In the genomic region with DNA sequence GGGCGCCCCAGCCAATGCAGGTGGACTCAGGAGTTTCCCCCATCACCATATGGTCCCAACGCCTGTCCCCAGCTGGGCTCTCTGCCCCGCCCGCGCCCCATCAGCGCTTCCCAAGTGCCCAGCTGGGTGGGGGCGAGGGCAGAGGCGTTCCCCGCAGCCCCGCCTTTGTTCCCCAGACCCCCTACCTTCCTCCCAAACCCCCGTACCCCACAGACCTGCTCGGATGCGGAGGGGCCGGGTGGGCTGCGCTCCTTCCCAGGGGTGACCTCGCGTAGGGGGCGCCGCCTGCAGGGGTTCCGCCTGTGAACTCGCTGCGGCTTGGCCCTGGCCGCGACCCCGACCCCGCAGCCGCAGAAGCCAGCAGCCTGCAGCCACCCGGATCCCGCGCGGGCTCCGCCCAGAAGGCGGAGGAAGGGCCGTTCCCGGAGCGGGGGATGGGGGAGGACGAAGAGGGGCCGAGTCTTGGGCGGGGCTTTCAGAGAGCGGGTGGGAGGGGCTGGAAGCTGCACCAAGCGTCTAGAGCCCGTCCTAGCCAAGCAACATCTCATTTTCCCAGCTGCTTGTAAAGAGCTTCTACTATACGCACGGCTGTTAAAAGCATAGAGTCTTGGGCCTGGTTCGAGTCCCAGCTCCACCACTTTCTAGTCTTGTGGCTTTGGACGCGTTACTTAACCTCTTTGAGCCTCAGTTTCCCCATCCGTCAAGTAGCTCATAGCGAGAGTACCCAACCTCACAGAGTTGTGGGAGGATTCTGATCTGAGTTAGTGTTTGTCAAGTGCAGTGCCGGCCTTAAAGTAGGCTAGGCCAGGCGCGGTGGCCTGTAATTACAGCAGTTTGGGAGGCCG, we compare ENCODE assay signal across 1 cellular context.
TF ChIP-seq lines count a peak whose summit lies in the region.

A gene with protein sequence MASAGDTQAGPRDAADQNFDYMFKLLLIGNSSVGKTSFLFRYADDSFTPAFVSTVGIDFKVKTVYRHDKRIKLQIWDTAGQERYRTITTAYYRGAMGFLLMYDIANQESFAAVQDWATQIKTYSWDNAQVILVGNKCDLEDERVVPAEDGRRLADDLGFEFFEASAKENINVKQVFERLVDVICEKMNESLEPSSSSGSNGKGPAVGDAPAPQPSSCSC (minus strand): TSS at position 404 of the 845 bp plus-strand sequence. CDS start 2,258 bp downstream, outside the sequence.

TF ChIP-seq in HepG2, 621 proteins besides CTCF, POLR2A, EP300 and RAD21 (continued from another document and continues in another):
- TF ChIP-seq ZBTB49 (CRISPR knock-in tag; IDR thresholded peaks at IDR 0.05; ENCODE audit: borderline replicate concordance), result no peak
- no peak for TF ChIP-seq ZNF343 (CRISPR knock-in tag; IDR thresholded peaks at IDR 0.05)
- TF ChIP-seq LCORL (IDR thresholded peaks at IDR 0.05), result no peak
- TF ChIP-seq LCORL (CRISPR knock-in tag; IDR thresholded peaks at IDR 0.05), result peak; percentile 25; the same call in 1 of the 2 replicates
- TF ChIP-seq E2F5 (CRISPR knock-in tag; conservative IDR thresholded peaks at IDR 0.05), result no peak
- no peak for TF ChIP-seq PRPF4 (IDR thresholded peaks at IDR 0.05; ENCODE audit: low read depth, low read length, poor library complexity, severe bottlenecking)
- TF ChIP-seq, protein P1, sequence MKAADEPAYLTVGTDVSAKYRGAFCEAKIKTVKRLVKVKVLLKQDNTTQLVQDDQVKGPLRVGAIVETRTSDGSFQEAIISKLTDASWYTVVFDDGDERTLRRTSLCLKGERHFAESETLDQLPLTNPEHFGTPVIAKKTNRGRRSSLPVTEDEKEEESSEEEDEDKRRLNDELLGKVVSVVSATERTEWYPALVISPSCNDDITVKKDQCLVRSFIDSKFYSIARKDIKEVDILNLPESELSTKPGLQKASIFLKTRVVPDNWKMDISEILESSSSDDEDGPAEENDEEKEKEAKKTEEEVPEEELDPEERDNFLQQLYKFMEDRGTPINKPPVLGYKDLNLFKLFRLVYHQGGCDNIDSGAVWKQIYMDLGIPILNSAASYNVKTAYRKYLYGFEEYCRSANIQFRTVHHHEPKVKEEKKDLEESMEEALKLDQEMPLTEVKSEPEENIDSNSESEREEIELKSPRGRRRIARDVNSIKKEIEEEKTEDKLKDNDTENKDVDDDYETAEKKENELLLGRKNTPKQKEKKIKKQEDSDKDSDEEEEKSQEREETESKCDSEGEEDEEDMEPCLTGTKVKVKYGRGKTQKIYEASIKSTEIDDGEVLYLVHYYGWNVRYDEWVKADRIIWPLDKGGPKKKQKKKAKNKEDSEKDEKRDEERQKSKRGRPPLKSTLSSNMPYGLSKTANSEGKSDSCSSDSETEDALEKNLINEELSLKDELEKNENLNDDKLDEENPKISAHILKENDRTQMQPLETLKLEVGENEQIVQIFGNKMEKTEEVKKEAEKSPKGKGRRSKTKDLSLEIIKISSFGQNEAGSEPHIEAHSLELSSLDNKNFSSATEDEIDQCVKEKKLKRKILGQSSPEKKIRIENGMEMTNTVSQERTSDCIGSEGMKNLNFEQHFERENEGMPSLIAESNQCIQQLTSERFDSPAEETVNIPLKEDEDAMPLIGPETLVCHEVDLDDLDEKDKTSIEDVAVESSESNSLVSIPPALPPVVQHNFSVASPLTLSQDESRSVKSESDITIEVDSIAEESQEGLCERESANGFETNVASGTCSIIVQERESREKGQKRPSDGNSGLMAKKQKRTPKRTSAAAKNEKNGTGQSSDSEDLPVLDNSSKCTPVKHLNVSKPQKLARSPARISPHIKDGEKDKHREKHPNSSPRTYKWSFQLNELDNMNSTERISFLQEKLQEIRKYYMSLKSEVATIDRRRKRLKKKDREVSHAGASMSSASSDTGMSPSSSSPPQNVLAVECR (CRISPR knock-in tag; IDR thresholded peaks at IDR 0.05; ENCODE audit: borderline replicate concordance), result no peak; the same call in 1 of the 2 replicates
- TF ChIP-seq NFE2L1 (CRISPR knock-in tag; IDR thresholded peaks at IDR 0.05; ENCODE audit: borderline replicate concordance), result no peak
- no peak for TF ChIP-seq SKIL (CRISPR knock-in tag; IDR thresholded peaks at IDR 0.05; ENCODE audit: borderline replicate concordance)
- no peak for TF ChIP-seq ZNF768 (CRISPR knock-in tag; IDR thresholded peaks at IDR 0.05)
- no peak for TF ChIP-seq IRF2 (CRISPR knock-in tag; IDR thresholded peaks at IDR 0.05)
- TF ChIP-seq CBX1 (IDR thresholded peaks at IDR 0.05; ENCODE audit: low read depth), result no peak
- 0 out of 2 replicates have a peak, but pooled peaks have one; percentile 20 for TF ChIP-seq ZNF333 (CRISPR knock-in tag; IDR thresholded peaks at IDR 0.05; ENCODE audit: borderline replicate concordance)
- no peak for TF ChIP-seq TBX3 (IDR thresholded peaks at IDR 0.05; ENCODE audit: borderline replicate concordance)
- TF ChIP-seq ISL2 (CRISPR knock-in tag; IDR thresholded peaks at IDR 0.05), result no peak
- TF ChIP-seq, protein P2, sequence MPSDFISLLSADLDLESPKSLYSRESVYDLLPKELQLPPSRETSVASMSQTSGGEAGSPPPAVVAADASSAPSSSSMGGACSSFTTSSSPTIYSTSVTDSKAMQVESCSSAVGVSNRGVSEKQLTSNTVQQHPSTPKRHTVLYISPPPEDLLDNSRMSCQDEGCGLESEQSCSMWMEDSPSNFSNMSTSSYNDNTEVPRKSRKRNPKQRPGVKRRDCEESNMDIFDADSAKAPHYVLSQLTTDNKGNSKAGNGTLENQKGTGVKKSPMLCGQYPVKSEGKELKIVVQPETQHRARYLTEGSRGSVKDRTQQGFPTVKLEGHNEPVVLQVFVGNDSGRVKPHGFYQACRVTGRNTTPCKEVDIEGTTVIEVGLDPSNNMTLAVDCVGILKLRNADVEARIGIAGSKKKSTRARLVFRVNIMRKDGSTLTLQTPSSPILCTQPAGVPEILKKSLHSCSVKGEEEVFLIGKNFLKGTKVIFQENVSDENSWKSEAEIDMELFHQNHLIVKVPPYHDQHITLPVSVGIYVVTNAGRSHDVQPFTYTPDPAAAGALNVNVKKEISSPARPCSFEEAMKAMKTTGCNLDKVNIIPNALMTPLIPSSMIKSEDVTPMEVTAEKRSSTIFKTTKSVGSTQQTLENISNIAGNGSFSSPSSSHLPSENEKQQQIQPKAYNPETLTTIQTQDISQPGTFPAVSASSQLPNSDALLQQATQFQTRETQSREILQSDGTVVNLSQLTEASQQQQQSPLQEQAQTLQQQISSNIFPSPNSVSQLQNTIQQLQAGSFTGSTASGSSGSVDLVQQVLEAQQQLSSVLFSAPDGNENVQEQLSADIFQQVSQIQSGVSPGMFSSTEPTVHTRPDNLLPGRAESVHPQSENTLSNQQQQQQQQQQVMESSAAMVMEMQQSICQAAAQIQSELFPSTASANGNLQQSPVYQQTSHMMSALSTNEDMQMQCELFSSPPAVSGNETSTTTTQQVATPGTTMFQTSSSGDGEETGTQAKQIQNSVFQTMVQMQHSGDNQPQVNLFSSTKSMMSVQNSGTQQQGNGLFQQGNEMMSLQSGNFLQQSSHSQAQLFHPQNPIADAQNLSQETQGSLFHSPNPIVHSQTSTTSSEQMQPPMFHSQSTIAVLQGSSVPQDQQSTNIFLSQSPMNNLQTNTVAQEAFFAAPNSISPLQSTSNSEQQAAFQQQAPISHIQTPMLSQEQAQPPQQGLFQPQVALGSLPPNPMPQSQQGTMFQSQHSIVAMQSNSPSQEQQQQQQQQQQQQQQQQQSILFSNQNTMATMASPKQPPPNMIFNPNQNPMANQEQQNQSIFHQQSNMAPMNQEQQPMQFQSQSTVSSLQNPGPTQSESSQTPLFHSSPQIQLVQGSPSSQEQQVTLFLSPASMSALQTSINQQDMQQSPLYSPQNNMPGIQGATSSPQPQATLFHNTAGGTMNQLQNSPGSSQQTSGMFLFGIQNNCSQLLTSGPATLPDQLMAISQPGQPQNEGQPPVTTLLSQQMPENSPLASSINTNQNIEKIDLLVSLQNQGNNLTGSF (CRISPR knock-in tag; IDR thresholded peaks at IDR 0.05), result no peak
- peak; percentile 34; the same call in 1 of the 2 replicates for TF ChIP-seq DRAP1 (CRISPR knock-in tag; IDR thresholded peaks at IDR 0.05)
- TF ChIP-seq ZNF142 (CRISPR knock-in tag; IDR thresholded peaks at IDR 0.05), result 0 out of 2 replicates have a peak, but pooled peaks have one; percentile 27
- TF ChIP-seq ZNF816 (CRISPR knock-in tag; IDR thresholded peaks at IDR 0.05; ENCODE audit: borderline replicate concordance), result no peak
- no peak for TF ChIP-seq YY1 (IDR thresholded peaks at IDR 0.05; ENCODE audit: insufficient read depth, insufficient replicate concordance, low read depth, low read length)
- 0 out of 2 replicates have a peak, but pooled peaks have one; percentile 44 for TF ChIP-seq MXD1 (CRISPR knock-in tag; IDR thresholded peaks at IDR 0.05)
